19 cellular contexts compared by ENCODE assay signal in the genomic region with DNA sequence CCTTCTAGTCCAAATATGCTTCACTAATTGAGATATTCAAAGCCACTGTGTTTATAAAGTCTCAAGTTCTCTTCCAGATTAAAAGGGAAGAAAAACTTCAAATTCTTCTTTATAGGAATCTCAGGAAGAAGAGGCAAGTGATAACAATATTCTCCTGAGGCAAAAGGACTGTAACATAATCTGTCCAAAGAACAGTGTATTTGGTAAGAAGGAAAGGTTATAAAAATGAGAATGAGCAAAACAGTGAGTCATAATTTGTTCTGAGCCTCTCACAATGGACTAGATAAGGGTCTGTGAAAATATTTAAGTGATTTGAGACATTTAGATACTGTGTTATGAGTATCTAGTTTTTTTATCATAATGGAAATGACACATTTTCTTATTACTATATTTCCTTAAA.
DNase-seq lines count a peak whose midpoint lies in the region; ATAC-seq, FAIRE-seq and TF ChIP-seq lines count a peak whose summit lies in the region.
"Had no signal": no experiment of that assay in that cellular context is flagged by ENCODE, and none has a peak within 500 bp of the region (broad histone marks: within the 10 kb centered on the region; RNA-seq: fewer than 3 reads in every experiment).

No MANE protein-coding gene starts in this region.

- FAIRE-seq in H54 (lab: Jason Lieb, UNC): no peak
- FAIRE-seq: islet of Langerhans had no signal

- peak; percentile 44 to 48 for ATAC-seq in activated CD4-positive, CD25-positive, alpha-beta regulatory T cell treated with anti-CD3 and anti-CD28 coated beads, Interleukin-2, amount 50 U/mL, for 24 hours
- ATAC-seq in GM18870 (IDR thresholded peaks at IDR 0.05; ENCODE audit: unreplicated experiment): no peak
- ATAC-seq: activated CD8-positive, alpha-beta T cell treated with anti-CD3 and anti-CD28 coated beads for 36 hours; activated T-cell treated with anti-CD3 and anti-CD28 coated beads, Interleukin-2, amount 50 U/mL, for 4 hours; natural killer cell had no signal

- no peak for TF ChIP-seq POLR2A in H54 (IDR thresholded peaks at IDR 0.05; ENCODE audit: low read depth, low read length)

- DNase-seq in activated CD4-positive, CD25-positive, alpha-beta regulatory T cell (lab: John Stamatoyannopoulos, UW): no peak
- DNase-seq in amniotic epithelial cell (ENCODE audit: low read depth) (peak; percentile 78), fibroblast of peridontal ligament (ENCODE audit: extremely low read depth) (peak; percentile 17), stromal cell of bone marrow (ENCODE audit: low read depth) (peak; percentile 2), H54 (ENCODE audit: insufficient read length, low spot score) (no peak)
- no peak for DNase-seq in activated CD4-positive, alpha-beta T cell treated with anti-CD3 and anti-CD28 coated beads, Interleukin-2, amount 50 U/mL, for 4 hours
- DNase-seq: activated CD8-positive, alpha-beta T cell treated with anti-CD3 and anti-CD28 coated beads for 36 hours; activated T-cell treated with anti-CD3 and anti-CD28 coated beads, Interleukin-2, amount 50 U/mL, for 4 hours; CD4-positive, alpha-beta memory T cell; DMS79 treated with DMSO at 0.1 percent for 48 hours; MG63; natural killer cell; NCI-H1694 treated with DMSO at 0.1 percent for 48 hours; NCI-H446; NK-92 treated with Interleukin-12 subunit alpha and Interleukin-12 subunit beta, amount 100 ng/mL, for 24 hours; stimulated activated naive CD4-positive, alpha-beta T cell had no signal

Comparison
In these comparisons a context has a peak if more than half of its experiments do, and no peak if none do; other contexts are left out.
1. DNase-seq: peak in amniotic epithelial cell (single experiment), fibroblast of peridontal ligament (single experiment) and stromal cell of bone marrow (single experiment); none in activated CD4-positive, CD25-positive, alpha-beta regulatory T cell (0 of 4), H54 (single experiment) and activated CD4-positive, alpha-beta T cell treated with anti-CD3 and anti-CD28 coated beads, Interleukin-2, amount 50 U/mL, for 4 hours (0 of 2).